14 cellular contexts compared by ENCODE assay signal in the genomic region with DNA sequence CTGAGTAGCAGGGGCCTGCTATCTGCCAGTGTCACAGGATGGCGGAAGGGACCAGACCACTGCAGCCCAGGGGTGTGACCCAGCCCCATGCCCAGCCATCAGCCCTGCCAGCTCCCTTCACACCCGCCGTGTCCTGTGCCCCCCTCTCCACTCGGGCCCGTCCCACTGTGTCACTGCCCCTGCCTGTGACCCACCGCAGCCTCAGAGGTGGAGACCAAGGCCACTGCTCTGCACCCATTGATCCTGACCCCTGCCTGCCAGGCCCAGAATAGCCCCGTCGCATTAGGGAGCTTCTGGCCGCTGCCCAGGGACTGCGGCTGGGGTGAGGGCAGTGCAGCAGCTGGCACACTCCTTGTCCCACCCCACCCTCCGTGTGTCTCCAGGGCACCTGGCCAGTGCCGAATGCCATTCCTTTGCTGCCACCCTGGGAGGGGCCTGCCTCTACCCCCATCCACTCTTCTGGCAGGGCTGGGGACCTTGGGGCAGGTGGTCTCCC. TPM values are rescaled to one million over a fixed set of nuclear protein-coding genes. Genes with fewer than 3 reads are reported as not detected.
DNase-seq lines count a peak whose midpoint lies in the region; ATAC-seq, FAIRE-seq and TF ChIP-seq lines count a peak whose summit lies in the region.
"Had no signal": no experiment of that assay in that cellular context is flagged by ENCODE, and none has a peak within 500 bp of the region (broad histone marks: within the 10 kb centered on the region; RNA-seq: fewer than 3 reads in every experiment).

No MANE protein-coding gene starts in this region.

- TF ChIP-seq CTCF in suprapubic skin (IDR thresholded peaks at IDR 0.05): no peak
- no peak for TF ChIP-seq CTCF in D721Med (IDR thresholded peaks at IDR 0.05; ENCODE audit: insufficient read depth, missing control alignments)

- peak; percentile 8 for DNase-seq in LHCN-M2 (ENCODE audit: low read depth)
- DNase-seq in left colon: no peak
- no peak for DNase-seq in suprapubic skin (ENCODE audit: low spot score in 2 of 2)
- no peak for DNase-seq in D721Med (ENCODE audit: insufficient read length, low spot score)
- DNase-seq in NCI-H1694 (lab: John Stamatoyannopoulos, UW): no peak
- DNase-seq: effector CD8-positive, alpha-beta T cell; mesendoderm; MM.1S; stimulated activated CD4-positive, alpha-beta T cell treated with anti-CD3 and anti-CD28 coated beads, Interleukin-4, amount 100 ng/mL, for 4 hours; stimulated activated naive CD8-positive, alpha-beta T cell treated with anti-CD3 and anti-CD28 coated beads, Interleukin-15, Interleukin-2, amounts not matched to agents 100 U/mL and 50 U/mL, for 24 hours had no signal

- no peak for TF ChIP-seq EP300 in suprapubic skin (IDR thresholded peaks at IDR 0.05)

- H3K4me1 ChIP-seq in suprapubic skin: peaks cover 80% of the 10 kb centered on the region

- no peaks in the 10 kb centered on the region for H3K9me3 ChIP-seq in suprapubic skin

- intact Hi-C loops in left colon (cut with DNase I, micrococcal nuclease): no loop called here

- no peak for TF ChIP-seq POLR2A in suprapubic skin (IDR thresholded peaks at IDR 0.05)

- WGBS in suprapubic skin: 36% methylated on average over 2 of the region's 12 CpGs

- no peak overlapping the region for H3K4me3 ChIP-seq in suprapubic skin

- H3K27ac ChIP-seq in cingulate gyrus (ENCODE audit: low read depth, low read length) (peak overlapping the region; percentile 69), suprapubic skin (peak overlapping the region; percentile 92)

- H3K27me3 ChIP-seq in suprapubic skin: no peaks in the 10 kb centered on the region

- no peak for FAIRE-seq in D721Med (lab: Jason Lieb, UNC)
- FAIRE-seq: TTC549 had no signal

- ATAC-seq in left colon: peak; percentile 15
- no peak for ATAC-seq in HG02763 (IDR thresholded peaks at IDR 0.05; ENCODE audit: unreplicated experiment)
- ATAC-seq in HG02759 (IDR thresholded peaks at IDR 0.05; ENCODE audit: unreplicated experiment): no peak
- ATAC-seq: stimulated activated naive CD8-positive, alpha-beta T cell treated with anti-CD3 and anti-CD28 coated beads, Interleukin-15, Interleukin-2, amounts not matched to agents 100 U/mL and 50 U/mL, for 24 hours had no signal

- H3K36me3 ChIP-seq in suprapubic skin: peaks cover 14% of the 10 kb centered on the region

RNA-seq across cellular contexts. Expression of gene CRIP2, which starts 2.1 kb away (rescaled TPM):
- 152 and 159 TPM in 2 replicates for total RNA-seq in LHCN-M2 (2014; rRNA removed)
- polyA plus RNA-seq in LHCN-M2 (2012): 165 TPM
- total RNA-seq in left colon: 10 to 100 TPM; 13.0 to 19.2 TPM
- 100 to 1,000 TPM in 2 of 4 donors, 10 to 100 TPM in 2; 70.7 to 140 (median 104) TPM for total RNA-seq in suprapubic skin

RNA-seq across cellular contexts. Expression of gene CRIP1, which starts 14.1 kb away (rescaled TPM):
- total RNA-seq in LHCN-M2 (2014; rRNA removed): not detected in 2 replicates
- 0.79 TPM for polyA plus RNA-seq in LHCN-M2 (2012)
- 100 to 1,000 TPM in 1 of 2 donors, 10 to 100 TPM in 1; 86.8 to 222 TPM for total RNA-seq in left colon
- total RNA-seq in suprapubic skin: 100 to 1,000 TPM in 1 of 4 donors, 10 to 100 TPM in 3; 28.6 to 140 (median 76.2) TPM

RNA-seq across cellular contexts. Expression of gene TEDC1, which starts 18.5 kb away (rescaled TPM):
- total RNA-seq in LHCN-M2 (2014; rRNA removed) (25.5 and 29.0 TPM in 2 replicates), left colon (10 to 100 TPM; 15.7 to 25.8 TPM), suprapubic skin (10 to 100 TPM; 11.4 to 41.0 (median 14.0) TPM)
- 8.8 TPM for polyA plus RNA-seq in LHCN-M2 (2012)

RNA-seq across cellular contexts. Expression of gene MTA1, which starts 52.9 kb away (rescaled TPM):
- total RNA-seq in LHCN-M2 (2014; rRNA removed) (46.7 and 47.9 TPM in 2 replicates), left colon (10 to 100 TPM; 59.2 to 77.4 TPM), suprapubic skin (100 to 1,000 TPM in 1 of 4 donors, 10 to 100 TPM in 3; 38.1 to 107 (median 59.5) TPM)
- polyA plus RNA-seq in LHCN-M2 (2012): 37.4 TPM

RNA-seq across cellular contexts. Expression of gene TMEM121, which starts 53.8 kb away (rescaled TPM):
- total RNA-seq in LHCN-M2 (2014; rRNA removed) (11.0 and 12.2 TPM in 2 replicates), left colon (under 1 TPM; 0.37 to 0.95 TPM), suprapubic skin (1 to 10 TPM; 1.7 to 4.2 (median 2.7) TPM)
- 2.7 TPM for polyA plus RNA-seq in LHCN-M2 (2012)

Comparison
In these comparisons a context has a peak if more than half of its experiments do, and no peak if none do; other contexts are left out.
1. RNA of gene CRIP1, which starts 14.1 kb away (total RNA-seq): 86.8 to 222 TPM in left colon and 28.6 to 140 TPM in suprapubic skin; not detected in LHCN-M2; every median in the first group is over 10 times any median in the second.